8 cellular contexts compared by ENCODE assay signal in the genomic region with DNA sequence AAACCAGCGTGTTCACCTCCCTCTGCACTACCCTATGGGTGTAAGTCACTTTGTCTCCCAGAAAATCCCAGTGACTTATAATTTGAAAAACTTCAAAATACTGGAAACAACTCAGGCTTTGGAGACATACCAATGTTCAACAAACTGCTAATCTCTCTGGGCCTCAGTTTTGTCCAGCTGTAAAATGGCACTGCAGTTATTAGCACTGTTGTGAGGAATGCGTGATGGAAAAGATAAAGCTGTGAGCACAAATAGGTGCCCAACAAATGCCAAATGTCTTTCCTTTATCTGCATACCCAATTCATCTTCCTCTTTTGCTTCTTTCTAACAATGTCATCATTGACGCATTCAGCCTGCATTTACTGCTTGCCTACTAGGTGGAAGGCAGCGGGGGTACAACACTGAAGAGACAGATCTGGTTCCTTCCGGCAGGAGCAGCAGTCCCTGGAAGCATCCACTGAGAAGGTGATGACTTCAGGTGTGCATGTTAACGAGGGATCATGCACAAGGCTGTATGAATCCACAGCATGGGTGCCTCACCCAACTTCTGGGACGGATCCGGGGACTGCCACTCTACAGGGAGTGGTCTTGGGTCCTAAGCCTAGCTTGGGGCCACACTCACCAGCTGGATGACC.
DNase-seq lines count a peak whose midpoint lies in the region; ATAC-seq, FAIRE-seq and TF ChIP-seq lines count a peak whose summit lies in the region.

No MANE protein-coding gene starts in this region.

- H3K4me3 Mint-ChIP-seq in activated naive CD4-positive, alpha-beta T cell treated with anti-CD3 and anti-CD28 coated beads, Interleukin-2, amount 50 U/mL, for 24 hours: peak overlapping the region; percentile 66
- peak overlapping the region; percentile 87 for H3K4me3 Mint-ChIP-seq in T-helper 17 cell

- H3K27me3 ChIP-seq in esophagus squamous epithelium: no peaks in the 10 kb centered on the region

- TF ChIP-seq POLR2A in esophagus squamous epithelium (IDR thresholded peaks at IDR 0.05): no peak

- no peak for TF ChIP-seq CTCF in esophagus squamous epithelium (IDR thresholded peaks at IDR 0.05)

- peaks cover 56 to 97% (median 76%) of the 10 kb centered on the region in 3 donors for H3K4me1 ChIP-seq in esophagus squamous epithelium

- peaks cover 93% of the 10 kb centered on the region for H3K4me1 Mint-ChIP-seq in activated naive CD4-positive, alpha-beta T cell treated with anti-CD3 and anti-CD28 coated beads, Interleukin-2, amount 50 U/mL, for 24 hours
- H3K4me1 Mint-ChIP-seq in T-helper 17 cell: peaks cover 79% of the 10 kb centered on the region

- intact Hi-C loops in esophagus squamous epithelium (cut with DNase I): no loop called here

- peak overlapping the region; percentile 98 for H3K27ac Mint-ChIP-seq in activated naive CD4-positive, alpha-beta T cell treated with anti-CD3 and anti-CD28 coated beads, Interleukin-2, amount 50 U/mL, for 24 hours
- H3K27ac Mint-ChIP-seq in T-helper 17 cell: peak overlapping the region; percentile 95

- H3K36me3 Mint-ChIP-seq in activated naive CD4-positive, alpha-beta T cell treated with anti-CD3 and anti-CD28 coated beads, Interleukin-2, amount 50 U/mL, for 24 hours: no peaks in the 10 kb centered on the region
- peaks cover 6% of the 10 kb centered on the region for H3K36me3 Mint-ChIP-seq in T-helper 17 cell (ENCODE audit: low read depth)

- ATAC-seq in T-helper 17 cell: no peak
- no peak for ATAC-seq in HG02642 (IDR thresholded peaks at IDR 0.05; ENCODE audit: poor library complexity, unreplicated experiment)

- peak; percentile 37 for FAIRE-seq in urothelium cell line (lab: Jason Lieb, UNC)

- DNase-seq in activated naive CD4-positive, alpha-beta T cell treated with Interleukin-2 at 50 U/mL for 16 hours: no peak
- DNase-seq in T-helper 17 cell: no peak
- DNase-seq in esophagus squamous epithelium (lab: John Stamatoyannopoulos, UW): no peak
- no peak for DNase-seq in urothelium cell line (ENCODE audit: low spot score)
- no peak for DNase-seq in NCI-H82 (lab: John Stamatoyannopoulos, UW)
- no peak for DNase-seq in islet precursor cell

- H3K27me3 Mint-ChIP-seq in activated naive CD4-positive, alpha-beta T cell treated with anti-CD3 and anti-CD28 coated beads, Interleukin-2, amount 50 U/mL, for 24 hours: no peaks in the 10 kb centered on the region
- no peaks in the 10 kb centered on the region for H3K27me3 Mint-ChIP-seq in T-helper 17 cell

- H3K4me3 ChIP-seq in esophagus squamous epithelium: no peak overlapping the region

- H3K27ac ChIP-seq in esophagus squamous epithelium: peak overlapping the region in 3 of 4 donors; percentile 58 to 72 (median 68)

- no peaks in the 10 kb centered on the region for H3K36me3 ChIP-seq in esophagus squamous epithelium

- H3K9me3 ChIP-seq in T-helper 17 cell (ENCODE audit: control insufficient read depth, low read length, poor library complexity, severe bottlenecking) (no peaks in the 10 kb centered on the region), esophagus squamous epithelium (no peaks in the 10 kb centered on the region)

- no peaks in the 10 kb centered on the region for H3K9me3 Mint-ChIP-seq in activated naive CD4-positive, alpha-beta T cell treated with anti-CD3 and anti-CD28 coated beads, Interleukin-2, amount 50 U/mL, for 24 hours

- WGBS in esophagus squamous epithelium, 2 donors: 64 to 69% methylated on average over 4 to 8 of the region's 8 CpGs
